In the genomic region with DNA sequence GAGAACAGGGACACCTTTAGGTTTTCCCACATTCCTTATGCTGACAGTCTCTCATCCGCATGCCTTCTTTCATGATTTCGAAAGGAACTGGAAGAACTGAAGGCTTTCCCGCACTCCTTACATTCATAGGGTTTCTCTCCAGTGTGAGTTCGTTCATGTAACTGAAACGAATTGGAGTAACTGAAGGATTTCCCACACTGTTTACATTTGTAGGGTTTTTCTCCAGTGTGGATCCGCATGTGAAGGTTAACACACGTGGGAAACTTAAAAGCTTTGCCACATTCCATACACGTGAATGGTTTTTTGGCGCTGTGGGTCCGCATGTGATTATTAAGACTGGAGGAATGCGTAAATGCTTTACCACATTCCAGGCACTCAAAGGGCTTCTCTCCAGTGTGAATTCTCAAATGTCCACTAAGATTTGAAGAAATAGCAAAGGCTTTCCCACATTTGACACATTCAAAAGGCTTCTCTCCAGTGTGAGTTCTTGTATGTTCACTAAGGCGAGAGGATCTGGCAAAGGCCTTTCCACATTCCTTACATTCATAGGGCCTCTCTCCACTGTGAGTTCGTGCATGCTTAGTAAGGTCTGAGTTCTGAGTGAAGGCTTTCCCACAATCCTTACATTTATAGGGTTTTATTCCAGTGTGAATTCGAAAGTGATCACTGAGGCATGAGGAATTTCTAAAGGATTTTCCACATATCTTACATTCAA, we compare ENCODE assay signal across 1 cellular context.
TF ChIP-seq lines count a peak whose summit lies in the region.

No MANE protein-coding gene starts in this region.

TF ChIP-seq in K562, 482 proteins besides CTCF, POLR2A, EP300 and RAD21 (continued from another document):
- TF ChIP-seq MAZ (CRISPR knock-in tag; conservative IDR thresholded peaks at IDR 0.05 in 1 of 2, IDR thresholded peaks at IDR 0.05 in 1 of 2) (no peak), CREBBP (IDR thresholded peaks at IDR 0.05; ENCODE audit: low read depth, low read length) (no peak)
